ENCODE assay signal across 1 cellular context in genomic region chr6:26204332-26205160, GRCh38.
TF ChIP-seq lines count a peak whose summit lies in the region.

No MANE protein-coding gene starts in this region.

TF ChIP-seq in GM23338, 12 proteins besides CTCF, POLR2A, EP300 and RAD21 (continued from another document):
- TF ChIP-seq EZH2 (IDR thresholded peaks at IDR 0.05; ENCODE audit: low read depth, unreplicated experiment) (no peak), ZNF331 (CRISPR knock-in tag; IDR thresholded peaks at IDR 0.05; ENCODE audit: low read depth) (no peak), ETS1 (IDR thresholded peaks at IDR 0.05) (peak; percentile 71), NANOG (IDR thresholded peaks at IDR 0.05; ENCODE audit: borderline replicate concordance) (no peak), CREB1 (CRISPR knock-in tag; IDR thresholded peaks at IDR 0.05; ENCODE audit: low read depth) (peak; percentile 98)
TF ChIP-seq in GM23338: peak in this region for 3.
